In the genomic region with DNA sequence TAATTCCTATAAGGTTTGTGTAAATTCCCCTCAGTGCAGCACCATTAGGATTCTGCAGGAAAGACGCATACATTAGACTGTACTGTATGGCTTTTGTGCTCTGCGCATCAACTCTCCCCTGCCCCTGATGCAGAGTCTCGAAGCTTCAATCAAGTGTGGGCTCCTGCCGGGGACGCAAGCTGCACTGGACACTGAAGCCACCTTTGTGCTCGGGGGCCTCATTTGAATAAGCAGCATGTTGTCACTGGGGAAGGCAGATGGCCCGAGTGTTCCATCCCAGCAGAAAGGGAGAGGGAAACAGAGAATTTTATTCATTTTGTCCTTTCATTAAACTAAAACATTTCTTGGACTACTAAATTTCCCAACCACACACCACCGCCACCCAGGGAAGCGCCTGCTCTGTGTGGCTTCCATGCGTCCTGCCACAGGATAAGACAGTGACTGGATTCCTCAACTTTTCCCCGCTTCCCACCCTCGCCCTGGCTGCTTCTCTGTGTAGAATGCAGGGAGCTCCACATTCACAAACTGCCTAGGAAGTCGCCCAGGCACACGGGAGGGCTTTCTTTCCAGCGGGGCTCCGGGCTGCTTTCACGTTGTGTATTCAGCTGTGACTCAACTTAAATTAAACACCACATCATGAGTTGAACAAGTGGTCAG, we compare ENCODE assay signal across 18 cellular contexts.
DNase-seq lines count a peak whose midpoint lies in the region; ATAC-seq and TF ChIP-seq lines count a peak whose summit lies in the region.
"Had no signal": no experiment of that assay in that cellular context is flagged by ENCODE, and none has a peak within 500 bp of the region (broad histone marks: within the 10 kb centered on the region; RNA-seq: fewer than 3 reads in every experiment).

No MANE protein-coding gene starts in this region.

- no peaks in the 10 kb centered on the region for H3K36me3 Mint-ChIP-seq in CD4-positive, alpha-beta T cell (ENCODE audit: low read depth)
- H3K36me3 Mint-ChIP-seq: CD4-positive, alpha-beta memory T cell; immature natural killer cell; naive B cell had no signal

- H2AFZ ChIP-seq in neuron (ENCODE audit: low read depth, low read length) = peak overlapping the region; percentile 33

- no peak overlapping the region for H3K4me3 Mint-ChIP-seq in CD4-positive, alpha-beta T cell
- H3K4me3 Mint-ChIP-seq: CD4-positive, alpha-beta memory T cell; immature natural killer cell; naive B cell had no signal

- CTCF ChIA-PET in CD4-positive, alpha-beta T cell (lab: Charles Lee) = no interaction called here

- H3K9me3 Mint-ChIP-seq in CD4-positive, alpha-beta T cell = peaks cover 12% of the 10 kb centered on the region

- no peaks in the 10 kb centered on the region for H3K4me1 Mint-ChIP-seq in CD4-positive, alpha-beta T cell (ENCODE audit: low read depth)
- H3K4me1 Mint-ChIP-seq: CD4-positive, alpha-beta memory T cell; naive B cell had no signal

- H3K36me3 ChIP-seq in WERI-Rb-1 (no peaks in the 10 kb centered on the region), neuron (ENCODE audit: insufficient read depth, low read length) (no peaks in the 10 kb centered on the region)
- H3K36me3 ChIP-seq: ascending aorta, colonic mucosa had no signal

- POLR2A ChIA-PET in CD4-positive, alpha-beta T cell (lab: Charles Lee) = no interaction called here

- H3K9me3 ChIP-seq in WERI-Rb-1 (ENCODE audit: severe bottlenecking) = peaks cover 5% of the 10 kb centered on the region
- no peaks in the 10 kb centered on the region for H3K9me3 ChIP-seq in neuron (ENCODE audit: low read length)
- no peaks in the 10 kb centered on the region for H3K9me3 ChIP-seq in CD4-positive, alpha-beta T cell (ENCODE audit: control insufficient read depth, low read length)

- DNase-seq in C1 segment of cervical spinal cord (lab: John Stamatoyannopoulos, UW) = peak in 12 of 14 donors; percentile 18 to 75 (median 52)
- DNase-seq in WERI-Rb-1 = peak; percentile 65
- DNase-seq in head of caudate nucleus = peak in 40 of 42 donors; percentile 8 to 81 (median 59)
- DNase-seq in stimulated activated CD4-positive, alpha-beta T cell treated with anti-CD3 and anti-CD28 coated beads, Interleukin-4, amount 100 ng/mL, for 4 hours = no peak
- DNase-seq in stimulated activated CD4-positive, alpha-beta T cell treated with anti-CD3 and anti-CD28 coated beads, Interleukin-4, amount 100 ng/mL, for 24 hours = no peak
- no peak for DNase-seq in CD4-positive, alpha-beta T cell
- DNase-seq: activated CD4-positive, alpha-beta T cell treated with anti-CD3 and anti-CD28 coated beads, Interleukin-2, amount 50 U/mL, for 1 hour; CD4-positive, alpha-beta memory T cell; colonic mucosa; immature natural killer cell; naive B cell; NCI-H1436 treated with DMSO at 0.1 percent for 48 hours; NCI-H226; stimulated activated naive CD4-positive, alpha-beta T cell had no signal

- no peak for TF ChIP-seq CTCF in WERI-Rb-1 (IDR thresholded peaks at IDR 0.05; ENCODE audit: low read depth, low read length)
- no peak for TF ChIP-seq CTCF in CD4-positive, alpha-beta T cell (IDR thresholded peaks at IDR 0.05)

- H3K4me3 ChIP-seq in WERI-Rb-1 (ENCODE audit: low read depth, low read length) = no peak overlapping the region
- H3K4me3 ChIP-seq in neuron (ENCODE audit: low read length) = peak overlapping the region; percentile 34
- H3K4me3 ChIP-seq: ascending aorta, colonic mucosa, lung had no signal

- peaks cover 34% of the 10 kb centered on the region for H3K4me1 ChIP-seq in neuron (ENCODE audit: insufficient read depth, low read length)
- H3K4me1 ChIP-seq: ascending aorta, colonic mucosa had no signal

- no peak overlapping the region for H3K27ac Mint-ChIP-seq in CD4-positive, alpha-beta T cell
- H3K27ac Mint-ChIP-seq: CD4-positive, alpha-beta memory T cell; immature natural killer cell; naive B cell had no signal

- no peaks in the 10 kb centered on the region for H3K27me3 Mint-ChIP-seq in CD4-positive, alpha-beta T cell
- H3K27me3 Mint-ChIP-seq: CD4-positive, alpha-beta memory T cell; naive B cell had no signal

- ATAC-seq in HG02623 (IDR thresholded peaks at IDR 0.05; ENCODE audit: unreplicated experiment) = no peak
- ATAC-seq in CD4-positive, alpha-beta T cell (ENCODE audit: poor library complexity) = no peak

- H3K27me3 ChIP-seq in WERI-Rb-1 (ENCODE audit: insufficient read depth, low read depth, severe bottlenecking) (no peaks in the 10 kb centered on the region), neuron (ENCODE audit: insufficient read depth, low read length) (no peaks in the 10 kb centered on the region)
- no peaks in the 10 kb centered on the region for H3K27me3 ChIP-seq in CD4-positive, alpha-beta T cell (ENCODE audit: control insufficient read depth, insufficient read depth, low read length)
- H3K27me3 ChIP-seq: ascending aorta, colonic mucosa had no signal

- intact Hi-C loops in head of caudate nucleus (cut with DNase I) = no loop called here
- intact Hi-C loops in CD4-positive, alpha-beta T cell (cut with DNase I, micrococcal nuclease) = no loop called here

- H3K27ac ChIP-seq in WERI-Rb-1 = peak overlapping the region; percentile 24; the same call in 1 of the 2 replicates
- H3K27ac ChIP-seq in CD4-positive, alpha-beta T cell (ENCODE audit: low read depth, low read length) = no peak overlapping the region
- H3K27ac ChIP-seq: ascending aorta, colonic mucosa had no signal

Comparison
In these comparisons a context has a peak if more than half of its experiments do, and no peak if none do; other contexts are left out.
1. DNase-seq: peak in C1 segment of cervical spinal cord (12 of 14), WERI-Rb-1 (single experiment) and head of caudate nucleus (40 of 42); none in stimulated activated CD4-positive, alpha-beta T cell treated with anti-CD3 and anti-CD28 coated beads, Interleukin-4, amount 100 ng/mL, for 4 hours (0 of 2), stimulated activated CD4-positive, alpha-beta T cell treated with anti-CD3 and anti-CD28 coated beads, Interleukin-4, amount 100 ng/mL, for 24 hours (single experiment) and CD4-positive, alpha-beta T cell (0 of 10).